ENCODE assay signal across 34 cellular contexts in genomic region chr4:14496969-14497368, GRCh38.
"Had no signal": no experiment of that assay in that cellular context is flagged by ENCODE, and none has a peak within 500 bp of the region (broad histone marks: within the 10 kb centered on the region; RNA-seq: fewer than 3 reads in every experiment).

No MANE protein-coding gene starts in this region.

- H3K4me3 ChIP-seq: MG63 had no signal

- H3K4me2 ChIP-seq: KMS-11 had no signal

- H3K27ac ChIP-seq: KMS-11 had no signal

- DNase-seq: Karpas-422, Kasumi-1, MG63, MM.1S, MV-4-11, NCI-H1048, NCI-H1092, NCI-H1092 treated with DMSO at 0.1 percent for 48 hours, NCI-H1105, NCI-H1105 treated with DMSO at 0.1 percent for 48 hours, NCI-H1417, NCI-H1417 treated with DMSO at 0.1 percent for 48 hours, NCI-H1436, NCI-H1436 treated with DMSO at 0.1 percent for 48 hours, NCI-H146, NCI-H1694, NCI-H1694 treated with DMSO at 0.1 percent for 48 hours, NCI-H187, NCI-H187 treated with DMSO at 0.1 percent for 48 hours, NCI-H1930, NCI-H2029, NCI-H2029 treated with DMSO at 0.1 percent for 48 hours, NCI-H2081, NCI-H2081 treated with DMSO at 0.1 percent for 48 hours, NCI-H2107, NCI-H2171, NCI-H2171 treated with DMSO at 0.1 percent for 48 hours, NCI-H2227 treated with DMSO at 0.1 percent for 48 hours, NCI-H226, NCI-H345, NCI-H446, NCI-H446 treated with DMSO at 0.1 percent for 48 hours, NCI-H510A had no signal

- H3K9me3 ChIP-seq: MG63 had no signal

- H3K36me3 ChIP-seq: MG63 had no signal

- H3K9ac ChIP-seq: KMS-11 had no signal

- H3K27me3 ChIP-seq: MG63 had no signal
